ENCODE assay signal across 8 cellular contexts in the genomic region with DNA sequence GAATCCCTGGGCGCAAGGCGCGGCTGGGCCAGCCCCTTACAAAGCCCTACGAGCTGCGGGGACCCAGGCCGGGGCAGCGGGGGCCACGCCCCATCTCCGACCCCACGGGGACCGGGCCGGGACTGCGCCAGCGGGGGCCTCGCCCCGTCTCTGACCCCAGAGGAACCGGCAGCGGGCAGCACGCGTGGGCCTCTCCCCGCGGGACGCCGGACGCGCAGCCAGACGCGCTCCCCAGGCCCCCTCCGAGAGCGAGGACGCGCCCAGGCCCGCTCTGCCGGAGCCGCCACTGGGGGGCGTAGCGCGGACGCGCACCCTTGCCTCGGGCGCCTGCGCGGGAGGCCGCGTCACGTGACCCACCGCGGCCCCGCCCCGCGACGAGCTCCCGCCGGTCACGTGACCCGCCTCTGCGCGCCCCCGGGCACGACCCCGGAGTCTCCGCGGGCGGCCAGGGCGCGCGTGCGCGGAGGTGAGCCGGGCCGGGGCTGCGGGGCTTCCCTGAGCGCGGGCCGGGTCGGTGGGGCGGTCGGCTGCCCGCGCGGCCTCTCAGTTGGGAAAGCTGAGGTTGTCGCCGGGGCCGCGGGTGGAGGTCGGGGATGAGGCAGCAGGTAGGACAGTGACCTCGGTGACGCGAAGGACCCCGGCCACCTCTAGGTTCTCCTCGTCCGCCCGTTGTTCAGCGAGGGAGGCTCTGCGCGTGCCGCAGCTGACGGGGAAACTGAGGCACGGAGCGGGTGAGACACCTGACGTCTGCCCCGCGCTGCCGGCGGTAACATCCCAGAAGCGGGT. TPM values are rescaled to one million over a fixed set of nuclear protein-coding genes. Genes with fewer than 3 reads are reported as not detected.
DNase-seq lines count a peak whose midpoint lies in the region; ATAC-seq and TF ChIP-seq lines count a peak whose summit lies in the region.

Gene GAA, plus strand, starts transcription at position 422 of the 786 bp plus-strand sequence. CDS start 3,006 bp downstream, outside the sequence.

- H3K9me3 ChIP-seq in CD8-positive, alpha-beta memory T cell (ENCODE audit: low read length): no peaks in the 10 kb centered on the region
- H3K9me3 ChIP-seq in OCI-LY7 (ENCODE audit: low read length) (no peaks in the 10 kb centered on the region), mucosa of rectum (ENCODE audit: control insufficient read depth in 2 of 2, low read length in 2 of 2) (no peaks in the 10 kb centered on the region)

- H3K4me2 ChIP-seq in OCI-LY7 (ENCODE audit: low read length): peak within 1 kb of the TSS; percentile 91

- BruUV-seq in OCI-LY7 (replicated peaks; lab: Mats Ljungman, UMichigan): no TSS peak

- H3K79me2 ChIP-seq in OCI-LY7 (ENCODE audit: insufficient read depth, low read depth, low read length): no peaks in the 10 kb centered on the region

- H4K20me1 ChIP-seq in OCI-LY7 (ENCODE audit: insufficient read depth, low read length): no peaks in the 10 kb centered on the region

- peak within 1 kb of the TSS; percentile 98 for H2AFZ ChIP-seq in OCI-LY7 (ENCODE audit: low read length)

- H3K27ac ChIP-seq in CD8-positive, alpha-beta memory T cell (ENCODE audit: low read depth, low read length): peak within 1 kb of the TSS; percentile 67
- no peak within 1 kb of the TSS for H3K27ac ChIP-seq in OCI-LY7 (ENCODE audit: low read depth, low read length, poor library complexity, severe bottlenecking)
- peak within 1 kb of the TSS; percentile 73 to 76 for H3K27ac ChIP-seq in mucosa of rectum (ENCODE audit: low read depth in 2 of 2, low read length in 2 of 2)

- H3K36me3 Mint-ChIP-seq in CD8-positive, alpha-beta memory T cell: peaks cover 0 to 12% (median 2%) of the 10 kb centered on the region in 3 donors

- no peaks in the 10 kb centered on the region for H3K9me2 ChIP-seq in OCI-LY7 (ENCODE audit: insufficient read depth, low read length)

- H3K27ac Mint-ChIP-seq in CD8-positive, alpha-beta memory T cell: peak within 1 kb of the TSS; percentile 77 to 93 (median 89)

- no peaks in the 10 kb centered on the region for H3K9me3 Mint-ChIP-seq in CD8-positive, alpha-beta memory T cell

- intact Hi-C loops in OCI-LY7 (cut with micrococcal nuclease; ENCODE audit: unreplicated experiment): loop anchor here (2.0 to 5.0 kb wide), 2 partner anchors 46 to 151 kb away; partner anchors contain the start of gene EIF4A3

- TF ChIP-seq CTCF in OCI-LY7 (conservative IDR thresholded peaks at IDR 0.05; ENCODE audit: low read length): peak; percentile 84
- TF ChIP-seq CTCF in epithelial cell of proximal tubule (conservative IDR thresholded peaks at IDR 0.05; ENCODE audit: low read depth, low read length): peak; percentile 54

- H3K4me1 ChIP-seq in CD8-positive, alpha-beta memory T cell (ENCODE audit: insufficient read depth, low read length): peaks cover 21% of the 10 kb centered on the region
- H3K4me1 ChIP-seq in OCI-LY7 (ENCODE audit: insufficient read depth, low read length, poor library complexity, severe bottlenecking) (peaks cover 22% of the 10 kb centered on the region), mucosa of rectum (ENCODE audit: control insufficient read depth in 2 of 2, insufficient read depth in 2 of 2, low read length in 2 of 2) (peaks cover 4 to 9% of the 10 kb centered on the region in 2 donors)

- POLR2A ChIA-PET in CD8-positive, alpha-beta memory T cell (lab: Charles Lee): interaction anchor here (0.5 to 1.0 kb wide), 4 partner anchors 8 to 44 kb away, joined by 3 to 9 read pairs (median 4); no protein-coding TSS in a partner anchor
- POLR2A ChIA-PET in OCI-LY7 (lab: Charles Lee): interaction anchor here (0.6 to 1.3 kb wide), 4 partner anchors 9 to 47 kb away, joined by 3 to 4 read pairs (median 4); no protein-coding TSS in a partner anchor

- H3K4me3 ChIP-seq in CD8-positive, alpha-beta memory T cell (ENCODE audit: low read length): peak within 1 kb of the TSS; percentile 86
- H3K4me3 ChIP-seq in OCI-LY7 (ENCODE audit: low read depth, low read length, poor library complexity, severe bottlenecking): peak within 1 kb of the TSS; percentile 75
- peak within 1 kb of the TSS; percentile 87 for H3K4me3 ChIP-seq in epithelial cell of proximal tubule (ENCODE audit: low read depth, low read length)
- peak within 1 kb of the TSS; percentile 89 to 94 for H3K4me3 ChIP-seq in mucosa of rectum (ENCODE audit: low read length in 2 of 2)

- no peaks in the 10 kb centered on the region for H3K36me3 ChIP-seq in CD8-positive, alpha-beta memory T cell (ENCODE audit: insufficient read depth, low read length)
- H3K36me3 ChIP-seq in OCI-LY7 (ENCODE audit: insufficient read depth, low read length): no peaks in the 10 kb centered on the region
- H3K36me3 ChIP-seq in mucosa of rectum (ENCODE audit: control insufficient read depth in 2 of 2, insufficient read depth in 2 of 2, low read length in 2 of 2): no peaks in the 10 kb centered on the region

- peaks cover 19 to 35% (median 29%) of the 10 kb centered on the region in 3 donors for H3K4me1 Mint-ChIP-seq in CD8-positive, alpha-beta memory T cell

- H3K9ac ChIP-seq in mucosa of rectum (ENCODE audit: low read depth in 1 of 2, low read length in 2 of 2): peak within 1 kb of the TSS; percentile 81 to 86

- no peaks in the 10 kb centered on the region for H3K27me3 Mint-ChIP-seq in CD8-positive, alpha-beta memory T cell

- H3K27me3 ChIP-seq in CD8-positive, alpha-beta memory T cell (ENCODE audit: insufficient read depth, low read length, poor library complexity, severe bottlenecking): no peaks in the 10 kb centered on the region
- no peaks in the 10 kb centered on the region for H3K27me3 ChIP-seq in mucosa of rectum (ENCODE audit: control insufficient read depth in 2 of 2, insufficient read depth in 2 of 2, low read length in 2 of 2)

- DNase-seq in CD8-positive, alpha-beta memory T cell: peak; percentile 89 to 92 (median 92)
- DNase-seq in HUDEP-2 (lab: John Stamatoyannopoulos, UW; ENCODE audit: unreplicated experiment in 76 of 76) (peak in 69 of 76 experiments; percentile 11 to 85 (median 66)), OCI-LY7 (ENCODE audit: low spot score) (peak; percentile 97), activated T-cell treated with anti-CD3 and anti-CD28 coated beads for 4 hours (peak; percentile 84), epithelial cell of proximal tubule (ENCODE audit: low read depth) (no peak)
- peak; percentile 92 for DNase-seq in stimulated activated CD8-positive, alpha-beta memory T cell treated with anti-CD3 and anti-CD28 coated beads, Interleukin-4, amount 100 ng/mL, for 48 hours

- peak within 1 kb of the TSS; percentile 88 to 94 (median 91) for H3K4me3 Mint-ChIP-seq in CD8-positive, alpha-beta memory T cell

- peak; percentile 59 for ATAC-seq in GM19452 (IDR thresholded peaks at IDR 0.05; ENCODE audit: unreplicated experiment)

- CTCF ChIA-PET in CD8-positive, alpha-beta memory T cell (lab: Charles Lee): interaction anchor here (0.6 to 2.6 kb wide), 24 partner anchors 9 to 353 kb away, joined by 3 to 23 read pairs (median 4); no protein-coding TSS in a partner anchor
- CTCF ChIA-PET in OCI-LY7 (lab: Charles Lee; ENCODE audit: unreplicated experiment): interaction anchor here (0.5 to 1.3 kb wide), 5 partner anchors 19 to 342 kb away, joined by 3 to 10 read pairs (median 3); no protein-coding TSS in a partner anchor

RNA-seq across cellular contexts. Expression of gene GAA, which starts in this region (rescaled TPM):
- 10 to 100 TPM; 30.5 to 31.0 TPM for total RNA-seq in CD8-positive, alpha-beta memory T cell
- 13.7 TPM for polyA plus RNA-seq in CD8-positive, alpha-beta memory T cell
- total RNA-seq in OCI-LY7 (2014; rRNA removed; shearing (Covaris generic)): 34.8 and 43.2 TPM in 2 replicates
- total RNA-seq in OCI-LY7 (2022) (51.6 and 59.4 TPM in 2 replicates), epithelial cell of proximal tubule (8.9 and 21.8 TPM in 2 replicates)
